In genomic region chr22:39490135-39490798, GRCh38 we compare ENCODE assay signal across 8 cellular contexts. TPM values are rescaled to one million over a fixed set of nuclear protein-coding genes. Genes with fewer than 3 reads are reported as not detected.
DNase-seq lines count a peak whose midpoint lies in the region; ATAC-seq and TF ChIP-seq lines count a peak whose summit lies in the region.

No MANE protein-coding gene starts in this region.

- in situ Hi-C loops in GM13976 (cut with MboI; ENCODE audit: low sequenced_read_pairs, unreplicated experiment), result no loop called here

- H3K4me1 Mint-ChIP-seq in activated CD4-positive, alpha-beta T cell treated with anti-CD3 and anti-CD28 coated beads, Interleukin-2, amount 10 ng/mL, durations not matched to agents 7 days and 5 days, result peaks cover 21% of the 10 kb centered on the region

- peak; percentile 93 for DNase-seq in GM13976 (ENCODE audit: low spot score)
- peak; percentile 91 for DNase-seq in NCI-H69 (lab: John Stamatoyannopoulos, UW)
- DNase-seq in activated CD4-positive, alpha-beta T cell treated with anti-CD3 and anti-CD28 coated beads, Interleukin-2, amount 10 ng/mL, durations not matched to agents 7 days and 5 days, result peak; percentile 82
- peak; percentile 91 for DNase-seq in lower lobe of right lung
- DNase-seq in stimulated activated CD8-positive, alpha-beta memory T cell treated with anti-CD3 and anti-CD28 coated beads, Interleukin-15, amount 100 ng/mL, for 4 hours (ENCODE audit: low read depth in 2 of 2), result peak; percentile 29 to 68

- POLR2A ChIA-PET in activated CD4-positive, alpha-beta T cell treated with anti-CD3 and anti-CD28 coated beads, Interleukin-2, amount 10 ng/mL, durations not matched to agents 7 days and 5 days (lab: Charles Lee), result no interaction called here

- H3K36me3 ChIP-seq in lower lobe of right lung, result no peaks in the 10 kb centered on the region

- H3K9me3 Mint-ChIP-seq in activated CD4-positive, alpha-beta T cell treated with anti-CD3 and anti-CD28 coated beads, Interleukin-2, amount 10 ng/mL, durations not matched to agents 7 days and 5 days, result no peaks in the 10 kb centered on the region

- H3K27ac ChIP-seq in cingulate gyrus (ENCODE audit: low read depth, low read length) (peak overlapping the region; percentile 32), lower lobe of right lung (no peak overlapping the region)

- H3K4me1 ChIP-seq in lower lobe of right lung, result peaks cover 34% of the 10 kb centered on the region

- no peak overlapping the region for H3K4me3 Mint-ChIP-seq in activated CD4-positive, alpha-beta T cell treated with anti-CD3 and anti-CD28 coated beads, Interleukin-2, amount 10 ng/mL, durations not matched to agents 7 days and 5 days

- no peaks in the 10 kb centered on the region for H3K27me3 ChIP-seq in lower lobe of right lung (ENCODE audit: low read depth)

- CTCF ChIA-PET in activated CD4-positive, alpha-beta T cell treated with anti-CD3 and anti-CD28 coated beads, Interleukin-2, amount 10 ng/mL, durations not matched to agents 7 days and 5 days (lab: Charles Lee), result interaction anchor here (0.5 to 13.6 kb wide), 7 partner anchors 10 to 895 kb away, joined by 3 to 216 read pairs (median 4); partner anchors contain the start of genes MIEF1 and RPS19BP1

- H3K36me3 Mint-ChIP-seq in activated CD4-positive, alpha-beta T cell treated with anti-CD3 and anti-CD28 coated beads, Interleukin-2, amount 10 ng/mL, durations not matched to agents 7 days and 5 days (ENCODE audit: low read depth), result peaks cover 5% of the 10 kb centered on the region

- intact Hi-C loops in lower lobe of right lung (cut with DNase I), result no loop called here

- peak; percentile 62 for ATAC-seq in HG03135 (IDR thresholded peaks at IDR 0.05; ENCODE audit: unreplicated experiment)
- peak; percentile 81 to 88 for ATAC-seq in lower lobe of right lung
- no peak for ATAC-seq in GM21381 (IDR thresholded peaks at IDR 0.05; ENCODE audit: unreplicated experiment)

- H3K9me3 ChIP-seq in lower lobe of right lung, result no peaks in the 10 kb centered on the region

- no peak for TF ChIP-seq CTCF in GM13976 (IDR thresholded peaks at IDR 0.05; ENCODE audit: borderline replicate concordance, control extremely low read depth, extremely low read depth, insufficient read depth, missing control alignments)
- TF ChIP-seq CTCF in lower lobe of right lung (IDR thresholded peaks at IDR 0.05), result no peak

- no peaks in the 10 kb centered on the region for H3K27me3 Mint-ChIP-seq in activated CD4-positive, alpha-beta T cell treated with anti-CD3 and anti-CD28 coated beads, Interleukin-2, amount 10 ng/mL, durations not matched to agents 7 days and 5 days

- H3K4me3 ChIP-seq in lower lobe of right lung, result peak overlapping the region; percentile 16

- no peak overlapping the region for H3K27ac Mint-ChIP-seq in activated CD4-positive, alpha-beta T cell treated with anti-CD3 and anti-CD28 coated beads, Interleukin-2, amount 10 ng/mL, durations not matched to agents 7 days and 5 days

RNA-seq across cellular contexts. Expression of gene MIEF1, which starts 11.8 kb away (rescaled TPM):
- total RNA-seq in activated CD4-positive, alpha-beta T cell treated with anti-CD3 and anti-CD28 coated beads, Interleukin-2, amount 10 ng/mL, durations not matched to agents 7 days and 5 days, result 10 to 100 TPM; 34.8 to 40.0 TPM
- total RNA-seq in lower lobe of right lung, result 27.7 TPM

RNA-seq across cellular contexts. Expression of gene ATF4, which starts 30.1 kb away (rescaled TPM):
- 100 to 1,000 TPM; 372 to 437 TPM for total RNA-seq in activated CD4-positive, alpha-beta T cell treated with anti-CD3 and anti-CD28 coated beads, Interleukin-2, amount 10 ng/mL, durations not matched to agents 7 days and 5 days
- total RNA-seq in lower lobe of right lung, result 327 TPM

RNA-seq across cellular contexts. Expression of gene MGAT3, which starts 33.5 kb away (rescaled TPM):
- total RNA-seq in activated CD4-positive, alpha-beta T cell treated with anti-CD3 and anti-CD28 coated beads, Interleukin-2, amount 10 ng/mL, durations not matched to agents 7 days and 5 days, result 10 to 100 TPM; 12.8 to 15.5 TPM
- total RNA-seq in lower lobe of right lung, result 41.5 TPM

RNA-seq across cellular contexts. Expression of gene RPS19BP1, which starts 42.3 kb away (rescaled TPM):
- 10 to 100 TPM; 51.8 to 69.3 TPM for total RNA-seq in activated CD4-positive, alpha-beta T cell treated with anti-CD3 and anti-CD28 coated beads, Interleukin-2, amount 10 ng/mL, durations not matched to agents 7 days and 5 days
- 67.9 TPM for total RNA-seq in lower lobe of right lung
